ENCODE assay signal across 11 cellular contexts in genomic region chr6:157229733-157230132, GRCh38.
DNase-seq lines count a peak whose midpoint lies in the region; TF ChIP-seq lines count a peak whose summit lies in the region.
"Had no signal": no experiment of that assay in that cellular context is flagged by ENCODE, and none has a peak within 500 bp of the region (broad histone marks: within the 10 kb centered on the region; RNA-seq: fewer than 3 reads in every experiment).

No MANE protein-coding gene starts in this region.

- H3K27ac Mint-ChIP-seq in nephron = no peak overlapping the region
- H3K27ac Mint-ChIP-seq: CD8-positive, alpha-beta T cell had no signal

- no peaks in the 10 kb centered on the region for H3K36me3 Mint-ChIP-seq in nephron (ENCODE audit: low read depth)
- H3K36me3 Mint-ChIP-seq: CD8-positive, alpha-beta T cell had no signal

- H3K4me3 Mint-ChIP-seq in nephron = peak overlapping the region in 2 of 3 experiments; percentile 29 to 47
- H3K4me3 Mint-ChIP-seq: CD8-positive, alpha-beta T cell had no signal

- no peaks in the 10 kb centered on the region for H3K36me3 ChIP-seq in stomach
- H3K36me3 ChIP-seq: neutrophil had no signal

- intact Hi-C loops in stomach (cut with DNase I; ENCODE audit: low total_unique reads) = loop anchor here (10.0 kb wide), 1 partner anchor 45 kb away; no protein-coding TSS in a partner anchor

- WGBS in stomach, 5 donors = 64 to 83% (median 66%) methylated on average over 8 of the region's 8 CpGs

- no peak for TF ChIP-seq EP300 in stomach (IDR thresholded peaks at IDR 0.05)

- TF ChIP-seq CTCF in nephron (IDR thresholded peaks at IDR 0.05; ENCODE audit: unreplicated experiment in 3 of 3) (no peak), stomach (IDR thresholded peaks at IDR 0.05) (no peak)

- DNase-seq in ELF-1 (ENCODE audit: low read depth, low spot score) (peak; percentile 30), NCI-H1930 (lab: John Stamatoyannopoulos, UW) (peak; percentile 78 to 87), RPMI8226 (peak; percentile 84), GM03348 (ENCODE audit: low spot score) (no peak), 8988T (no peak), stomach (no peak), HuH-7 (ENCODE audit: low spot score) (no peak)
- DNase-seq: CD8-positive, alpha-beta T cell; stimulated activated CD4-positive, alpha-beta T cell treated with anti-CD3 and anti-CD28 coated beads, Interleukin-4, amount 100 ng/mL, for 1 hour had no signal

- peaks cover 0 to 29% (median 9%) of the 10 kb centered on the region in 4 donors for H3K4me1 ChIP-seq in stomach

- peaks cover 59% of the 10 kb centered on the region for H3K27me3 Mint-ChIP-seq in nephron (ENCODE audit: low read depth)

- no peak for TF ChIP-seq POLR2A in stomach (IDR thresholded peaks at IDR 0.05)

- H3K9me3 ChIP-seq in stomach = no peaks in the 10 kb centered on the region
- H3K9me3 ChIP-seq: neutrophil had no signal

- no peak overlapping the region for H3K4me3 ChIP-seq in stomach

- no peaks in the 10 kb centered on the region for H3K9me3 Mint-ChIP-seq in nephron
- H3K9me3 Mint-ChIP-seq: CD8-positive, alpha-beta T cell had no signal

- H3K27ac ChIP-seq in stomach = no peak overlapping the region
- H3K27ac ChIP-seq: neutrophil had no signal

- peaks cover 0 to 9% (median 5%) of the 10 kb centered on the region in 3 donors for H3K27me3 ChIP-seq in stomach

- H3K4me1 Mint-ChIP-seq in nephron = peaks cover 41% of the 10 kb centered on the region

Comparison
In these comparisons a context has a peak if more than half of its experiments do, and no peak if none do; other contexts are left out.
1. DNase-seq: peak in ELF-1 (single experiment), NCI-H1930 (2 of 2) and RPMI8226 (single experiment); none in GM03348 (single experiment), 8988T (single experiment), stomach (single experiment) and HuH-7 (single experiment).